Comparison of ENCODE assay signal across 8 cellular contexts in genomic region chr6:26537160-26537845, GRCh38. TPM values are rescaled to one million over a fixed set of nuclear protein-coding genes. Genes with fewer than 3 reads are reported as not detected.
A peak's percentile ranks its signal among the peaks of the same experiment; 100 is the strongest.
DNase-seq lines count a peak whose midpoint lies in the region; ATAC-seq and TF ChIP-seq lines count a peak whose summit lies in the region.

No MANE protein-coding gene starts in this region.

- POLR2A ChIA-PET in activated CD4-positive, alpha-beta T cell treated with anti-CD3 and anti-CD28 coated beads for 36 hours (lab: Charles Lee): interaction anchor here (0.6 to 1.7 kb wide), 11 partner anchors 17 to 338 kb away, joined by 3 to 7 read pairs (median 4); a partner anchor contains a TSS

- no peaks in the 10 kb centered on the region for H3K27me3 Mint-ChIP-seq in activated CD4-positive, alpha-beta T cell treated with anti-CD3 and anti-CD28 coated beads for 36 hours

- H3K4me3 ChIP-seq in AG09309 (ENCODE audit: control insufficient read depth, low read depth, low read length) (peak overlapping the region; percentile 95), choroid plexus epithelial cell (ENCODE audit: low read depth, low read length) (peak overlapping the region; percentile 83)

- intact Hi-C loops in activated CD4-positive, alpha-beta T cell treated with anti-CD3 and anti-CD28 coated beads for 36 hours (cut with DNase I, micrococcal nuclease): loop anchor here (1.0 to 10.0 kb wide), 14 partner anchors 16 to 937 kb away; partner anchors contain the start of genes ABT1 (in 1 of the 2), BTN2A1 (in 1 of the 2), BTN3A2 (in 1 of the 2) and ZNF184 (in 1 of the 2)

- DNase-seq in AG09309 (ENCODE audit: low read depth) (peak; percentile 81), NCI-H510A (lab: John Stamatoyannopoulos, UW) (peak; percentile 93), choroid plexus epithelial cell (ENCODE audit: low read depth) (peak; percentile 95), left kidney (ENCODE audit: low read depth, low spot score) (peak; percentile 97)
- peak; percentile 92 for DNase-seq in activated CD4-positive, alpha-beta T cell treated with anti-CD3 and anti-CD28 coated beads for 36 hours
- DNase-seq in stimulated activated CD4-positive, alpha-beta T cell treated with anti-CD3 and anti-CD28 coated beads, Interleukin-1b, Interleukin-23, amount 100 ng/mL, for 4 hours (ENCODE audit: low read depth in 2 of 2): peak; percentile 75 to 91

- H3K4me3 Mint-ChIP-seq in activated CD4-positive, alpha-beta T cell treated with anti-CD3 and anti-CD28 coated beads for 36 hours: peak overlapping the region; percentile 89

- CTCF ChIA-PET in activated CD4-positive, alpha-beta T cell treated with anti-CD3 and anti-CD28 coated beads for 36 hours (lab: Charles Lee): interaction anchor here (0.5 to 3.0 kb wide), 13 partner anchors 9 to 301 kb away, joined by 3 to 15 read pairs (median 3); no protein-coding TSS in a partner anchor

- H3K4me1 Mint-ChIP-seq in activated CD4-positive, alpha-beta T cell treated with anti-CD3 and anti-CD28 coated beads for 36 hours: peaks cover 58% of the 10 kb centered on the region

- H3K27ac Mint-ChIP-seq in activated CD4-positive, alpha-beta T cell treated with anti-CD3 and anti-CD28 coated beads for 36 hours: peak overlapping the region; percentile 99

- H3K36me3 Mint-ChIP-seq in activated CD4-positive, alpha-beta T cell treated with anti-CD3 and anti-CD28 coated beads for 36 hours (ENCODE audit: low read depth): peaks cover 25% of the 10 kb centered on the region

- no peaks in the 10 kb centered on the region for H3K9me3 Mint-ChIP-seq in activated CD4-positive, alpha-beta T cell treated with anti-CD3 and anti-CD28 coated beads for 36 hours (ENCODE audit: low read depth)

- peak; percentile 42 for ATAC-seq in GM19043 (IDR thresholded peaks at IDR 0.05; ENCODE audit: low read depth, unreplicated experiment)
- ATAC-seq in HG03432 (IDR thresholded peaks at IDR 0.05; ENCODE audit: unreplicated experiment): peak; percentile 45
- ATAC-seq in activated CD4-positive, alpha-beta T cell treated with anti-CD3 and anti-CD28 coated beads for 36 hours: peak; percentile 59

- no peak for TF ChIP-seq CTCF in AG09309 (IDR thresholded peaks at IDR 0.05; ENCODE audit: control insufficient read depth, insufficient read depth, low read depth, low read length, missing control alignments)
- no peak for TF ChIP-seq CTCF in choroid plexus epithelial cell (conservative IDR thresholded peaks at IDR 0.05; ENCODE audit: low read depth, low read length)

RNA-seq across cellular contexts. Expression of gene HMGN4, which starts 0.9 kb away (rescaled TPM):
- 10 to 100 TPM; 63.6 to 86.4 TPM for total RNA-seq in activated CD4-positive, alpha-beta T cell treated with anti-CD3 and anti-CD28 coated beads for 36 hours

RNA-seq across cellular contexts. Expression of gene BTN1A1, which starts 37.2 kb away (rescaled TPM):
- total RNA-seq in activated CD4-positive, alpha-beta T cell treated with anti-CD3 and anti-CD28 coated beads for 36 hours: not detected

RNA-seq across cellular contexts. Expression of gene ABT1, which starts 59.5 kb away (rescaled TPM):
- 10 to 100 TPM; 21.5 to 24.9 TPM for total RNA-seq in activated CD4-positive, alpha-beta T cell treated with anti-CD3 and anti-CD28 coated beads for 36 hours

Comparison
In these comparisons a context has a peak if more than half of its experiments do, and no peak if none do; other contexts are left out.
1. Peak in every context shown above with its lines: DNase-seq, ATAC-seq and H3K4me3 ChIP-seq.